ENCODE assay signal across 8 cellular contexts in genomic region chr11:19502691-19503253, GRCh38.
"Had no signal": no experiment of that assay in that cellular context is flagged by ENCODE, and none has a peak within 500 bp of the region (broad histone marks: within the 10 kb centered on the region; RNA-seq: fewer than 3 reads in every experiment).

No MANE protein-coding gene starts in this region.

- FAIRE-seq: G401.6, GM12878, GM12891, GM12892, GM18507, GM19239 had no signal

- ATAC-seq: GM12878 had no signal

- H3K4me3 ChIP-seq: GM12878 had no signal

- DNase-seq: GDM1, GF-D8 had no signal
